ENCODE assay signal across 8 cellular contexts in the genomic region with DNA sequence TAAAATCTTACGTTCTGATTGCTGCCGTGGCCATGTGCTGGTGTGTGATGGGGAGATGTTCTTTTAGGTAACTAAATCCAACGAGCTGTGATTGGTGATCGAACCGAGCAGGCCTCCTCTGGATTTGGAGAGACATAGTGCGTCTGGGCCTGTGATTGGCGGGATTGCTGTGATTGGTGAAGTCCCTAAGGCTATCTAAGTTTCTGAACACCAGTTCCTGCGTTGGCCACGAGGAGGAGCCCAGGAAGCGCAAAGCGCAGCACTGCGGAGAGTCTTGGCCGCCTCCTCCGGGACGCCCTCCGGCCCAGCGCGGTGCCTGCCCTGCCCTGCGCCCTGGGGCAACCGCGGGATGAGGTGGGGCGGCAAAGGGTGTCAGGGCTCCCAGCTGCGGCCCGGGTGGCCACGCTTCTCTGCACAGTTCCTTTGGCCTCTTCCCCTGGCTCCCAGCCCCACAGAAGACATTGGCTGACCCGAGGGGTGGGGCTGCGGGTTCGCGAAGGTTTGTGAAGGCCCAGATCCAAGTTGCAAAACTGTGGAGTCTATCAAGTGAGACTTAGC. TPM values are rescaled to one million over a fixed set of nuclear protein-coding genes. Genes with fewer than 3 reads are reported as not detected.
DNase-seq lines count a peak whose midpoint lies in the region; ATAC-seq, FAIRE-seq and TF ChIP-seq lines count a peak whose summit lies in the region.

No MANE protein-coding gene starts in this region.

- H3K9me1 ChIP-seq in endothelial cell of umbilical vein (replicated peaks; ENCODE audit: control insufficient read depth, extremely low read depth, insufficient read depth, low read length) = no peaks in the 10 kb centered on the region

- dilution Hi-C loops in endothelial cell of umbilical vein (cut with MboI; ENCODE audit: extremely low pct_ligation_motif_present, low sequenced_read_pairs) = no loop called here

- H3K79me2 ChIP-seq in endothelial cell of umbilical vein (ENCODE audit: control insufficient read depth, insufficient read depth, low read length) = no peaks in the 10 kb centered on the region

- H3K4me1 ChIP-seq in endothelial cell of umbilical vein (ENCODE audit: control insufficient read depth, extremely low read depth, insufficient read depth, low read length) = no peaks in the 10 kb centered on the region

- no TSS peak for BruUV-seq in endothelial cell of umbilical vein (replicated peaks; lab: Mats Ljungman, UMichigan)

- FAIRE-seq in endothelial cell of umbilical vein (lab: Jason Lieb, UNC) = peak; percentile 76

- ATAC-seq in HG03280 (IDR thresholded peaks at IDR 0.05; ENCODE audit: unreplicated experiment) (peak; percentile 60), HG02973 (IDR thresholded peaks at IDR 0.05; ENCODE audit: unreplicated experiment) (no peak)

- POLR2A ChIA-PET in endothelial cell of umbilical vein (lab: Charles Lee) = no interaction called here

- peak; percentile 76 to 81 for TF ChIP-seq CTCF in endothelial cell of umbilical vein (IDR thresholded peaks at IDR 0.05; ENCODE audit: extremely low read depth in 1 of 2, insufficient read depth in 1 of 2, low read depth in 1 of 2, low read length in 2 of 2)

- no peaks in the 10 kb centered on the region for H3K36me3 ChIP-seq in endothelial cell of umbilical vein (ENCODE audit: control insufficient read depth in 2 of 2, extremely low read depth in 1 of 2, insufficient read depth in 2 of 2, low read length in 2 of 2)

- H2AFZ ChIP-seq in endothelial cell of umbilical vein (ENCODE audit: low read depth, low read length) = no peak overlapping the region

- CTCF ChIA-PET in endothelial cell of umbilical vein (lab: Charles Lee) = interaction anchor here (1.9 to 3.0 kb wide), 2 partner anchors 221 to 294 kb away, joined by 10 read pairs; no protein-coding TSS in a partner anchor

- H3K9ac ChIP-seq in endothelial cell of umbilical vein (replicated peaks; ENCODE audit: extremely low read depth, insufficient read depth, low read length) = no peak overlapping the region

- H4K20me1 ChIP-seq in endothelial cell of umbilical vein (replicated peaks; ENCODE audit: control insufficient read depth, extremely low read depth, insufficient read depth, low read length) = no peaks in the 10 kb centered on the region

- intact Hi-C loops in endothelial cell of umbilical vein (cut with micrococcal nuclease) = loop anchor here (1.0 to 5.0 kb wide), 6 partner anchors 72 to 359 kb away; a partner anchor contains a TSS

- no peak overlapping the region for H3K4me3 ChIP-seq in endothelial cell of umbilical vein (replicated peaks in 1 of 3; ENCODE audit: insufficient read depth in 1 of 3, low read depth in 1 of 3, low read length in 3 of 3)

- H3K9me3 ChIP-seq in endothelial cell of umbilical vein (replicated peaks; ENCODE audit: control insufficient read depth, insufficient read depth, low read length) = no peaks in the 10 kb centered on the region

- no peak for TF ChIP-seq POLR2A in endothelial cell of umbilical vein (IDR thresholded peaks at IDR 0.05; ENCODE audit: low read depth, low read length)

- H3K4me2 ChIP-seq in endothelial cell of umbilical vein (ENCODE audit: insufficient read depth, low read length) = no peak overlapping the region

- no peak overlapping the region for H3K27ac ChIP-seq in endothelial cell of umbilical vein (ENCODE audit: insufficient read depth, low read depth, low read length)

- peaks cover 1 to 2% of the 10 kb centered on the region in 2 experiments for H3K27me3 ChIP-seq in endothelial cell of umbilical vein (ENCODE audit: control insufficient read depth in 2 of 2, insufficient read depth in 2 of 2, low read length in 2 of 2)

- DNase-seq in EL (peak; percentile 82), NOMO-1 (lab: John Stamatoyannopoulos, UW; ENCODE audit: unreplicated experiment in 2 of 2) (peak; percentile 63 to 72), endothelial cell of umbilical vein (ENCODE audit: low read depth, low spot score) (peak; percentile 63), middle frontal gyrus (ENCODE audit: extremely low spot score, low spot score) (peak; percentile 16)
- peak; percentile 86 for DNase-seq in activated CD8-positive, alpha-beta memory T cell treated with anti-CD3 and anti-CD28 coated beads for 24 hours
- DNase-seq in stimulated activated CD8-positive, alpha-beta memory T cell treated with anti-CD3 and anti-CD28 coated beads, Interleukin-4, amount 100 ng/mL, for 4 hours (ENCODE audit: low read depth in 2 of 2, low spot score in 1 of 2) = peak; percentile 23 to 30

TF ChIP-seq in endothelial cell of umbilical vein, 7 proteins besides CTCF, POLR2A, EP300 and RAD21:
- TF ChIP-seq POLR2AphosphoS5 (IDR thresholded peaks at IDR 0.05; ENCODE audit: insufficient read depth, low read depth, low read length) = peak; percentile 24
- TF ChIP-seq, protein P1, sequence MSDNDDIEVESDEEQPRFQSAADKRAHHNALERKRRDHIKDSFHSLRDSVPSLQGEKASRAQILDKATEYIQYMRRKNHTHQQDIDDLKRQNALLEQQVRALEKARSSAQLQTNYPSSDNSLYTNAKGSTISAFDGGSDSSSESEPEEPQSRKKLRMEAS (IDR thresholded peaks at IDR 0.05; ENCODE audit: insufficient read depth, insufficient read length) = no peak
TF ChIP-seq in endothelial cell of umbilical vein: peak in this region for 1.

RNA-seq across cellular contexts. Expression of a gene that starts 33.0 kb away (rescaled TPM):
- not detected in 2 replicates for total RNA-seq in endothelial cell of umbilical vein
- polyA plus RNA-seq in endothelial cell of umbilical vein = not detected in 2 replicates
- polyA plus RNA-seq in endothelial cell of umbilical vein (2011; cell fraction: cytosol; rRNA removed) = not detected in 2 replicates
- polyA plus RNA-seq in endothelial cell of umbilical vein (2011; cell fraction: nucleus; rRNA removed) = not detected in 2 replicates
- polyA plus RNA-seq in endothelial cell of umbilical vein (2012) = not detected in 2 replicates
- polyA minus RNA-seq in endothelial cell of umbilical vein = 0.08 TPM in 1 of 2 replicates, not detected in the other
- polyA minus RNA-seq in endothelial cell of umbilical vein (2011; cell fraction: cytosol; rRNA and poly(A)+ RNA removed) = 2.9 TPM
- not detected in 2 replicates for polyA minus RNA-seq in endothelial cell of umbilical vein (2011; cell fraction: nucleus; rRNA and poly(A)+ RNA removed)

RNA-seq across cellular contexts. Expression of a gene that starts 51.7 kb away (rescaled TPM):
- not detected in 2 replicates for total RNA-seq in endothelial cell of umbilical vein
- polyA plus RNA-seq in endothelial cell of umbilical vein = not detected in 2 replicates
- polyA plus RNA-seq in endothelial cell of umbilical vein (2011; cell fraction: cytosol; rRNA removed) = not detected in 2 replicates
- polyA plus RNA-seq in endothelial cell of umbilical vein (2011; cell fraction: nucleus; rRNA removed) = not detected in 2 replicates
- polyA plus RNA-seq in endothelial cell of umbilical vein (2012) = not detected in 2 replicates
- polyA minus RNA-seq in endothelial cell of umbilical vein = not detected in 2 replicates
- not detected for polyA minus RNA-seq in endothelial cell of umbilical vein (2011; cell fraction: cytosol; rRNA and poly(A)+ RNA removed)
- not detected in 2 replicates for polyA minus RNA-seq in endothelial cell of umbilical vein (2011; cell fraction: nucleus; rRNA and poly(A)+ RNA removed)

Comparison
In these comparisons a context has a peak if more than half of its experiments do, and no peak if none do; other contexts are left out.
1. DNase-seq: peak in every context shown above with its lines; median percentile 86 in activated CD8-positive, alpha-beta memory T cell treated with anti-CD3 and anti-CD28 coated beads for 24 hours; 82 in EL; 68 in NOMO-1; 63 in endothelial cell of umbilical vein; 26 in stimulated activated CD8-positive, alpha-beta memory T cell treated with anti-CD3 and anti-CD28 coated beads, Interleukin-4, amount 100 ng/mL, for 4 hours; 16 in middle frontal gyrus.